In the genomic region with DNA sequence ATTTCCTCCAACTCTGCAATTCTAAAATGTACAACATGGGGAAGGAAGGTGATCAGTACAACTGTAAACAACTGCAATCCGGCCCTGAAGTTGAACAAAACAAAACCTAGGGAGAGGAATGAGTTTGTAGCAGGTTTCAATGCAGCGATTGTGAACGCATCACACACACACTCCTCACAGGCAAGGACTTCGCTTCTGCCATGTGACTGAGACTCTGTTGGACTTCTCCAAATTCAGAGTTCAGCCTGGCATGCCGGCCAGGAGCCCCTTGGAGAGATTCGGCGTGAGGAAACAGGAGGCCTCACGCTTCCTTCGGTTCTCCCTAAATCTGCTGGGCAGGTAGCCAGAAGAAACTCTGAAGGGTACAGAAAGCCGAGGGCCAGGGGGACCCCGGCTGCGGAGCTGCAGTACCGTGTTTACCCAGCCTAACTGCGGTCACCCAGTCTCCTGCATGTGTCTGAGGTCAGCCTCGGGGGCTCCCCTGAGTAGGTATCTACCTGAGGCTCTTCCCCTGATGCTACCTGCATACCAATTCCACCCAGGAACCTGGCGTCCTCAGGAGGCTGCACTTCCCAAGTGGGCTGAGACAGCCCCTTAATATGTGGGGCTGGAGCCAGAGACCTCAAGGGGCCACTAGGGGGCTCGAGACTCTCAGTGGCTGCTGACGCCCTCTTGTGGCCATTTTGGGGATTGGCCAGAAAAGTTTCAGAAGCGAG, we compare ENCODE assay signal across 1 cellular context.
TF ChIP-seq lines count a peak whose summit lies in the region.

No MANE protein-coding gene starts in this region.

TF ChIP-seq in HEK293, 187 proteins besides CTCF, POLR2A, EP300 and RAD21 (continued from another document and continues in another):
- TF ChIP-seq HOXD13 (CRISPR knock-in tag; IDR thresholded peaks at IDR 0.05; ENCODE audit: borderline replicate concordance) = no peak
- TF ChIP-seq ZNF18 (tag by site-specific recombination; IDR thresholded peaks at IDR 0.05) = no peak
- TF ChIP-seq HOXC10 (CRISPR knock-in tag; IDR thresholded peaks at IDR 0.05) = no peak
- no peak for TF ChIP-seq ZNF37A (tag by site-specific recombination; IDR thresholded peaks at IDR 0.05)
- no peak for TF ChIP-seq SP3 (tag by site-specific recombination; IDR thresholded peaks at IDR 0.05)
- no peak for TF ChIP-seq ZNF416 (tag by site-specific recombination; IDR thresholded peaks at IDR 0.05)
- TF ChIP-seq PRDM10 (tag by site-specific recombination; IDR thresholded peaks at IDR 0.05) = no peak
- no peak for TF ChIP-seq FEZF1 (tag by site-specific recombination; IDR thresholded peaks at IDR 0.05)
- TF ChIP-seq ZIC2 (tag by site-specific recombination; IDR thresholded peaks at IDR 0.05) = no peak
- no peak for TF ChIP-seq ZNF324 (tag by site-specific recombination; IDR thresholded peaks at IDR 0.05)
- no peak; the same call in 1 of the 2 replicates for TF ChIP-seq WT1 (tag by site-specific recombination; IDR thresholded peaks at IDR 0.05)
- no peak for TF ChIP-seq ZNF76 (tag by site-specific recombination; IDR thresholded peaks at IDR 0.05; ENCODE audit: borderline replicate concordance, low read depth)
- TF ChIP-seq, protein P1, sequence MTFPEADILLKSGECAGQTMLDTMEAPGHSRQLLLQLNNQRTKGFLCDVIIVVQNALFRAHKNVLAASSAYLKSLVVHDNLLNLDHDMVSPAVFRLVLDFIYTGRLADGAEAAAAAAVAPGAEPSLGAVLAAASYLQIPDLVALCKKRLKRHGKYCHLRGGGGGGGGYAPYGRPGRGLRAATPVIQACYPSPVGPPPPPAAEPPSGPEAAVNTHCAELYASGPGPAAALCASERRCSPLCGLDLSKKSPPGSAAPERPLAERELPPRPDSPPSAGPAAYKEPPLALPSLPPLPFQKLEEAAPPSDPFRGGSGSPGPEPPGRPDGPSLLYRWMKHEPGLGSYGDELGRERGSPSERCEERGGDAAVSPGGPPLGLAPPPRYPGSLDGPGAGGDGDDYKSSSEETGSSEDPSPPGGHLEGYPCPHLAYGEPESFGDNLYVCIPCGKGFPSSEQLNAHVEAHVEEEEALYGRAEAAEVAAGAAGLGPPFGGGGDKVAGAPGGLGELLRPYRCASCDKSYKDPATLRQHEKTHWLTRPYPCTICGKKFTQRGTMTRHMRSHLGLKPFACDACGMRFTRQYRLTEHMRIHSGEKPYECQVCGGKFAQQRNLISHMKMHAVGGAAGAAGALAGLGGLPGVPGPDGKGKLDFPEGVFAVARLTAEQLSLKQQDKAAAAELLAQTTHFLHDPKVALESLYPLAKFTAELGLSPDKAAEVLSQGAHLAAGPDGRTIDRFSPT (tag by site-specific recombination; IDR thresholded peaks at IDR 0.05) = no peak
- TF ChIP-seq ZNF2 (tag by site-specific recombination; IDR thresholded peaks at IDR 0.05) = peak; percentile 76; the same call in 1 of the 2 replicates
- no peak for TF ChIP-seq ZNF26 (tag by site-specific recombination; IDR thresholded peaks at IDR 0.05)
- TF ChIP-seq ZNF629 (tag by site-specific recombination; IDR thresholded peaks at IDR 0.05) = no peak; the same call in 1 of the 2 replicates
- TF ChIP-seq ZNF214 (tag by site-specific recombination; IDR thresholded peaks at IDR 0.05; ENCODE audit: borderline replicate concordance) = no peak
- TF ChIP-seq, protein P2, sequence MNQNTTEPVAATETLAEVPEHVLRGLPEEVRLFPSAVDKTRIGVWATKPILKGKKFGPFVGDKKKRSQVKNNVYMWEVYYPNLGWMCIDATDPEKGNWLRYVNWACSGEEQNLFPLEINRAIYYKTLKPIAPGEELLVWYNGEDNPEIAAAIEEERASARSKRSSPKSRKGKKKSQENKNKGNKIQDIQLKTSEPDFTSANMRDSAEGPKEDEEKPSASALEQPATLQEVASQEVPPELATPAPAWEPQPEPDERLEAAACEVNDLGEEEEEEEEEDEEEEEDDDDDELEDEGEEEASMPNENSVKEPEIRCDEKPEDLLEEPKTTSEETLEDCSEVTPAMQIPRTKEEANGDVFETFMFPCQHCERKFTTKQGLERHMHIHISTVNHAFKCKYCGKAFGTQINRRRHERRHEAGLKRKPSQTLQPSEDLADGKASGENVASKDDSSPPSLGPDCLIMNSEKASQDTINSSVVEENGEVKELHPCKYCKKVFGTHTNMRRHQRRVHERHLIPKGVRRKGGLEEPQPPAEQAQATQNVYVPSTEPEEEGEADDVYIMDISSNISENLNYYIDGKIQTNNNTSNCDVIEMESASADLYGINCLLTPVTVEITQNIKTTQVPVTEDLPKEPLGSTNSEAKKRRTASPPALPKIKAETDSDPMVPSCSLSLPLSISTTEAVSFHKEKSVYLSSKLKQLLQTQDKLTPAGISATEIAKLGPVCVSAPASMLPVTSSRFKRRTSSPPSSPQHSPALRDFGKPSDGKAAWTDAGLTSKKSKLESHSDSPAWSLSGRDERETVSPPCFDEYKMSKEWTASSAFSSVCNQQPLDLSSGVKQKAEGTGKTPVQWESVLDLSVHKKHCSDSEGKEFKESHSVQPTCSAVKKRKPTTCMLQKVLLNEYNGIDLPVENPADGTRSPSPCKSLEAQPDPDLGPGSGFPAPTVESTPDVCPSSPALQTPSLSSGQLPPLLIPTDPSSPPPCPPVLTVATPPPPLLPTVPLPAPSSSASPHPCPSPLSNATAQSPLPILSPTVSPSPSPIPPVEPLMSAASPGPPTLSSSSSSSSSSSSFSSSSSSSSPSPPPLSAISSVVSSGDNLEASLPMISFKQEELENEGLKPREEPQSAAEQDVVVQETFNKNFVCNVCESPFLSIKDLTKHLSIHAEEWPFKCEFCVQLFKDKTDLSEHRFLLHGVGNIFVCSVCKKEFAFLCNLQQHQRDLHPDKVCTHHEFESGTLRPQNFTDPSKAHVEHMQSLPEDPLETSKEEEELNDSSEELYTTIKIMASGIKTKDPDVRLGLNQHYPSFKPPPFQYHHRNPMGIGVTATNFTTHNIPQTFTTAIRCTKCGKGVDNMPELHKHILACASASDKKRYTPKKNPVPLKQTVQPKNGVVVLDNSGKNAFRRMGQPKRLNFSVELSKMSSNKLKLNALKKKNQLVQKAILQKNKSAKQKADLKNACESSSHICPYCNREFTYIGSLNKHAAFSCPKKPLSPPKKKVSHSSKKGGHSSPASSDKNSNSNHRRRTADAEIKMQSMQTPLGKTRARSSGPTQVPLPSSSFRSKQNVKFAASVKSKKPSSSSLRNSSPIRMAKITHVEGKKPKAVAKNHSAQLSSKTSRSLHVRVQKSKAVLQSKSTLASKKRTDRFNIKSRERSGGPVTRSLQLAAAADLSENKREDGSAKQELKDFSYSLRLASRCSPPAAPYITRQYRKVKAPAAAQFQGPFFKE (tag by site-specific recombination; IDR thresholded peaks at IDR 0.05; ENCODE audit: borderline replicate concordance) = no peak
- no peak for TF ChIP-seq ZNF558 (tag by site-specific recombination; IDR thresholded peaks at IDR 0.05)
- TF ChIP-seq, protein P3, sequence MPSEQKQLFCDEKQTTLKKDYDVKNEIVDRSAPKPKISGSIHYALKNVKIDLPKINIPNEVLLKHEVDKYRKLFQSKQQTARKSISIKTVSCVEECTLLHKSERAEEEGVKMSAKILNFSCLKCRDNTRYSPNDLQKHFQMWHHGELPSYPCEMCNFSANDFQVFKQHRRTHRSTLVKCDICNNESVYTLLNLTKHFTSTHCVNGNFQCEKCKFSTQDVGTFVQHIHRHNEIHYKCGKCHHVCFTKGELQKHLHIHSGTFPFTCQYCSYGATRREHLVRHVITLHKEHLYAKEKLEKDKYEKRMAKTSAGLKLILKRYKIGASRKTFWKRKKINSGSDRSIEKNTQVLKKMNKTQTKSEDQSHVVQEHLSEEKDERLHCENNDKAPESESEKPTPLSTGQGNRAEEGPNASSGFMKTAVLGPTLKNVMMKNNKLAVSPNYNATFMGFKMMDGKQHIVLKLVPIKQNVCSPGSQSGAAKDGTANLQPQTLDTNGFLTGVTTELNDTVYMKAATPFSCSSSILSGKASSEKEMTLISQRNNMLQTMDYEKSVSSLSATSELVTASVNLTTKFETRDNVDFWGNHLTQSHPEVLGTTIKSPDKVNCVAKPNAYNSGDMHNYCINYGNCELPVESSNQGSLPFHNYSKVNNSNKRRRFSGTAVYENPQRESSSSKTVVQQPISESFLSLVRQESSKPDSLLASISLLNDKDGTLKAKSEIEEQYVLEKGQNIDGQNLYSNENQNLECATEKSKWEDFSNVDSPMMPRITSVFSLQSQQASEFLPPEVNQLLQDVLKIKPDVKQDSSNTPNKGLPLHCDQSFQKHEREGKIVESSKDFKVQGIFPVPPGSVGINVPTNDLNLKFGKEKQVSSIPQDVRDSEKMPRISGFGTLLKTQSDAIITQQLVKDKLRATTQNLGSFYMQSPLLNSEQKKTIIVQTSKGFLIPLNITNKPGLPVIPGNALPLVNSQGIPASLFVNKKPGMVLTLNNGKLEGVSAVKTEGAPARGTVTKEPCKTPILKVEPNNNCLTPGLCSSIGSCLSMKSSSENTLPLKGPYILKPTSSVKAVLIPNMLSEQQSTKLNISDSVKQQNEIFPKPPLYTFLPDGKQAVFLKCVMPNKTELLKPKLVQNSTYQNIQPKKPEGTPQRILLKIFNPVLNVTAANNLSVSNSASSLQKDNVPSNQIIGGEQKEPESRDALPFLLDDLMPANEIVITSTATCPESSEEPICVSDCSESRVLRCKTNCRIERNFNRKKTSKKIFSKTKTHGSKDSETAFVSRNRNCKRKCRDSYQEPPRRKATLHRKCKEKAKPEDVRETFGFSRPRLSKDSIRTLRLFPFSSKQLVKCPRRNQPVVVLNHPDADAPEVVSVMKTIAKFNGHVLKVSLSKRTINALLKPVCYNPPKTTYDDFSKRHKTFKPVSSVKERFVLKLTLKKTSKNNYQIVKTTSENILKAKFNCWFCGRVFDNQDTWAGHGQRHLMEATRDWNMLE (tag by site-specific recombination; conservative IDR thresholded peaks at IDR 0.05; ENCODE audit: low read depth) = no peak
- TF ChIP-seq KLF7 (tag by site-specific recombination; IDR thresholded peaks at IDR 0.05; ENCODE audit: borderline replicate concordance) = no peak
- no peak for TF ChIP-seq ZNF16 (tag by site-specific recombination; IDR thresholded peaks at IDR 0.05; ENCODE audit: low read depth)
- no peak for TF ChIP-seq ZNF48 (tag by site-specific recombination; IDR thresholded peaks at IDR 0.05)
- peak; percentile 77 for TF ChIP-seq GLIS2 (tag by site-specific recombination; IDR thresholded peaks at IDR 0.05)
- no peak for TF ChIP-seq ZSCAN16 (tag by site-specific recombination; IDR thresholded peaks at IDR 0.05)
- TF ChIP-seq ZNF133 (tag by site-specific recombination; IDR thresholded peaks at IDR 0.05) = no peak
- peak; percentile 52; the same call in 1 of the 2 replicates for TF ChIP-seq ZBTB6 (tag by site-specific recombination; IDR thresholded peaks at IDR 0.05)
- no peak for TF ChIP-seq ZNF670 (tag by site-specific recombination; IDR thresholded peaks at IDR 0.05; ENCODE audit: low read depth)
- no peak for TF ChIP-seq ZNF394 (tag by site-specific recombination; IDR thresholded peaks at IDR 0.05; ENCODE audit: borderline replicate concordance)
- TF ChIP-seq ZBTB8A (tag by site-specific recombination; IDR thresholded peaks at IDR 0.05) = peak; percentile 77
- no peak for TF ChIP-seq ZNF549 (tag by site-specific recombination; IDR thresholded peaks at IDR 0.05)
